Comparison of ENCODE assay signal across 8 cellular contexts in genomic region chr17:80036715-80037477, GRCh38. TPM values are rescaled to one million over a fixed set of nuclear protein-coding genes. Genes with fewer than 3 reads are reported as not detected.
DNase-seq lines count a peak whose midpoint lies in the region; ATAC-seq and TF ChIP-seq lines count a peak whose summit lies in the region.

No MANE protein-coding gene starts in this region.

- DNase-seq in CD4-positive, alpha-beta memory T cell, result peak in 3 of 5 donors; percentile 38 to 58 (median 50)
- DNase-seq in T-helper 2 cell treated with Interferon-gamma antibody and Interleukin-4, amounts not matched to agents 5 μg/mL and 100 μg/mL, for 36 hours (ENCODE audit: low spot score), result peak; percentile 6
- no peak for DNase-seq in coronary artery (ENCODE audit: low spot score)
- peak; percentile 15 for DNase-seq in stimulated activated CD8-positive, alpha-beta memory T cell treated with anti-CD3 and anti-CD28 coated beads, Interleukin-15, amount 100 ng/mL, for 1 hour (ENCODE audit: low read depth)

- H3K4me1 ChIP-seq in CD4-positive, alpha-beta memory T cell (ENCODE audit: insufficient read depth, low read length), result peaks cover 13% of the 10 kb centered on the region
- H3K4me1 ChIP-seq in KMS-11 (ENCODE audit: low read depth, poor library complexity, severe bottlenecking) (peaks cover 9% of the 10 kb centered on the region), liver (ENCODE audit: control insufficient read depth in 4 of 4, insufficient read depth in 4 of 4, low read length in 3 of 4) (peaks cover 3 to 21% (median 11%) of the 10 kb centered on the region in 4 donors)

- H3K36me3 Mint-ChIP-seq in CD4-positive, alpha-beta memory T cell, result no peaks in the 10 kb centered on the region
- H3K36me3 Mint-ChIP-seq in T-helper 2 cell treated with Interferon-gamma antibody and Interleukin-4, amounts not matched to agents 5 μg/mL and 100 μg/mL, for 36 hours (ENCODE audit: low read depth), result no peaks in the 10 kb centered on the region

- H3K4me3 Mint-ChIP-seq in CD4-positive, alpha-beta memory T cell, result peak overlapping the region; percentile 79 to 92 (median 86)
- H3K4me3 Mint-ChIP-seq in T-helper 2 cell treated with Interferon-gamma antibody and Interleukin-4, amounts not matched to agents 5 μg/mL and 100 μg/mL, for 36 hours, result peak overlapping the region; percentile 83

- H3K27me3 ChIP-seq in CD4-positive, alpha-beta memory T cell (ENCODE audit: insufficient read depth, low read length), result peaks cover 6% of the 10 kb centered on the region
- H3K27me3 ChIP-seq in KMS-11 (ENCODE audit: insufficient read depth, low read depth), result peaks cover 8% of the 10 kb centered on the region; the same call in 1 of the 2 replicates
- H3K27me3 ChIP-seq in liver (ENCODE audit: control insufficient read depth in 4 of 4, insufficient read depth in 4 of 4, low read length in 3 of 4), result no peaks in the 10 kb centered on the region

- peak overlapping the region; percentile 100 for H3K4me2 ChIP-seq in KMS-11

- POLR2A ChIA-PET in CD4-positive, alpha-beta memory T cell (lab: Charles Lee; ENCODE audit: partially characterized antibody), result no interaction called here

- peak overlapping the region; percentile 79 to 97 (median 92) for H3K27ac Mint-ChIP-seq in CD4-positive, alpha-beta memory T cell
- peak overlapping the region; percentile 78 for H3K27ac Mint-ChIP-seq in T-helper 2 cell treated with Interferon-gamma antibody and Interleukin-4, amounts not matched to agents 5 μg/mL and 100 μg/mL, for 36 hours

- WGBS in liver, result 3% methylated on average over 52 of the region's 52 CpGs

- peak overlapping the region; percentile 58 for H3K27ac ChIP-seq in CD4-positive, alpha-beta memory T cell (ENCODE audit: low read depth, low read length)
- H3K27ac ChIP-seq in KMS-11 (peak overlapping the region; percentile 54; the same call in 1 of the 2 replicates), coronary artery (peak overlapping the region; percentile 86 to 87), liver (ENCODE audit: low read depth in 1 of 2, low read length in 2 of 2) (peak overlapping the region; percentile 90 to 98)

- peaks cover 1 to 7% of the 10 kb centered on the region in 2 donors for H3K27me3 Mint-ChIP-seq in CD4-positive, alpha-beta memory T cell
- peaks cover 49% of the 10 kb centered on the region for H3K27me3 Mint-ChIP-seq in T-helper 2 cell treated with Interferon-gamma antibody and Interleukin-4, amounts not matched to agents 5 μg/mL and 100 μg/mL, for 36 hours (ENCODE audit: low read depth)

- H3K9ac ChIP-seq in KMS-11 (peak overlapping the region; percentile 75), liver (ENCODE audit: low read depth in 1 of 2, low read length in 2 of 2) (peak overlapping the region; percentile 50 to 65)

- ATAC-seq in HG02571 (IDR thresholded peaks at IDR 0.05; ENCODE audit: unreplicated experiment) (no peak), HG02759 (IDR thresholded peaks at IDR 0.05; ENCODE audit: unreplicated experiment) (no peak)

- no peaks in the 10 kb centered on the region for H3K36me3 ChIP-seq in CD4-positive, alpha-beta memory T cell (ENCODE audit: insufficient read depth, low read length)
- H3K36me3 ChIP-seq in KMS-11 (ENCODE audit: insufficient read depth) (no peaks in the 10 kb centered on the region), liver (ENCODE audit: control insufficient read depth in 4 of 4, insufficient read depth in 3 of 4, low read depth in 1 of 4, low read length in 3 of 4) (no peaks in the 10 kb centered on the region)

- peak overlapping the region in 1 of 2 donors; percentile 75 for H3K4me3 ChIP-seq in CD4-positive, alpha-beta memory T cell (ENCODE audit: low read length in 2 of 2)
- H3K4me3 ChIP-seq in KMS-11 (IDR thresholded peaks at IDR 0.05; ENCODE audit: insufficient read depth, low read depth, low read length) (no peak overlapping the region), coronary artery (peak overlapping the region; percentile 83), liver (ENCODE audit: low read depth in 1 of 3, low read length in 3 of 3) (peak overlapping the region; percentile 77 to 93 (median 78))

- no peak for TF ChIP-seq CTCF in KMS-11 (conservative IDR thresholded peaks at IDR 0.05; ENCODE audit: low read depth, low read length)
- TF ChIP-seq CTCF in coronary artery (IDR thresholded peaks at IDR 0.05), result no peak
- no peak for TF ChIP-seq CTCF in liver (IDR thresholded peaks at IDR 0.05; ENCODE audit: low read depth, low read length, missing input control)

- H4K20me1 ChIP-seq in KMS-11 (ENCODE audit: insufficient read depth), result no peaks in the 10 kb centered on the region

- intact Hi-C loops in CD4-positive, alpha-beta memory T cell (cut with micrococcal nuclease), result loop anchor here (1.0 kb wide), 1 partner anchor 40 kb away; no protein-coding TSS in a partner anchor

- no peaks in the 10 kb centered on the region for H3K9me3 ChIP-seq in CD4-positive, alpha-beta memory T cell (ENCODE audit: control insufficient read depth in 1 of 2, low read length in 2 of 2)
- H3K9me3 ChIP-seq in liver (ENCODE audit: control insufficient read depth in 4 of 4, low read length in 3 of 4), result no peaks in the 10 kb centered on the region

- CTCF ChIA-PET in CD4-positive, alpha-beta memory T cell (lab: Charles Lee; ENCODE audit: partially characterized antibody), result no interaction called here

- H2AFZ ChIP-seq in KMS-11 (ENCODE audit: low read depth), result peak overlapping the region; percentile 97

- no peaks in the 10 kb centered on the region for H3K79me2 ChIP-seq in KMS-11 (ENCODE audit: insufficient read depth, low read depth)

- peaks cover 6 to 18% (median 10%) of the 10 kb centered on the region in 4 donors for H3K4me1 Mint-ChIP-seq in CD4-positive, alpha-beta memory T cell
- H3K4me1 Mint-ChIP-seq in T-helper 2 cell treated with Interferon-gamma antibody and Interleukin-4, amounts not matched to agents 5 μg/mL and 100 μg/mL, for 36 hours (ENCODE audit: low read depth), result peaks cover 12% of the 10 kb centered on the region

- TF ChIP-seq RAD21 in liver (IDR thresholded peaks at IDR 0.05), result no peak

- H3K9me3 Mint-ChIP-seq in CD4-positive, alpha-beta memory T cell, result no peaks in the 10 kb centered on the region
- no peaks in the 10 kb centered on the region for H3K9me3 Mint-ChIP-seq in T-helper 2 cell treated with Interferon-gamma antibody and Interleukin-4, amounts not matched to agents 5 μg/mL and 100 μg/mL, for 36 hours

TF ChIP-seq in liver, 16 proteins besides CTCF, POLR2A, EP300 and RAD21 (continues in another document):
- TF ChIP-seq FOXA1 (IDR thresholded peaks at IDR 0.05) (no peak), RXRA (IDR thresholded peaks at IDR 0.05) (no peak), GABPA (IDR thresholded peaks at IDR 0.05 in 1 of 2, conservative IDR thresholded peaks at IDR 0.05 in 1 of 2) (no peak), HNF4G (IDR thresholded peaks at IDR 0.05) (no peak), ATF3 (IDR thresholded peaks at IDR 0.05) (no peak), FOXA2 (IDR thresholded peaks at IDR 0.05) (no peak), JUND (IDR thresholded peaks at IDR 0.05) (no peak), YY1 (IDR thresholded peaks at IDR 0.05) (no peak), SP1 (IDR thresholded peaks at IDR 0.05) (no peak), HNF4A (conservative IDR thresholded peaks at IDR 0.05) (no peak), TAF1 (conservative IDR thresholded peaks at IDR 0.05) (no peak), MAX (IDR thresholded peaks at IDR 0.05) (no peak), ZBTB33 (IDR thresholded peaks at IDR 0.05) (no peak)

RNA-seq across cellular contexts. Expression of gene CCDC40, which starts 0.5 kb away (rescaled TPM):
- total RNA-seq in CD4-positive, alpha-beta memory T cell, result 1 to 10 TPM in 1 of 2 experiments, under 1 TPM in 1; 0.28 to 1.3 TPM
- polyA plus RNA-seq in CD4-positive, alpha-beta memory T cell, result not detected
- 1 to 10 TPM in 1 of 2 donors, under 1 TPM in 1; 0.93 to 3.0 TPM for total RNA-seq in liver
- polyA plus RNA-seq in liver, result 1 to 10 TPM in 1 of 2 donors, under 1 TPM in 1; 0.60 to 1.9 TPM

RNA-seq across cellular contexts. Expression of gene TBC1D16, which starts 1.2 kb away (rescaled TPM):
- total RNA-seq in CD4-positive, alpha-beta memory T cell, result 1 to 10 TPM; 1.3 to 1.8 TPM
- polyA plus RNA-seq in CD4-positive, alpha-beta memory T cell, result 1 to 10 TPM in 1 of 2 donors, not detected in 1; 1.2 TPM
- total RNA-seq in liver, result 10 to 100 TPM in 1 of 2 donors, 1 to 10 TPM in 1; 4.7 to 29.5 TPM
- polyA plus RNA-seq in liver, result 1 to 10 TPM; 3.4 to 4.7 TPM
